Comparison of ENCODE assay signal across 8 cellular contexts in genomic region chr15:81294501-81294850, GRCh38. TPM values are rescaled to one million over a fixed set of nuclear protein-coding genes. Genes with fewer than 3 reads are reported as not detected.
DNase-seq lines count a peak whose midpoint lies in the region; ATAC-seq and TF ChIP-seq lines count a peak whose summit lies in the region.
"Had no signal": no experiment of that assay in that cellular context is flagged by ENCODE, and none has a peak within 500 bp of the region (broad histone marks: within the 10 kb centered on the region; RNA-seq: fewer than 3 reads in every experiment).

No MANE protein-coding gene starts in this region.

- peak overlapping the region; percentile 96 to 100 (median 99) for H3K27ac Mint-ChIP-seq in IgD-negative memory B cell
- H3K27ac Mint-ChIP-seq in activated naive CD8-positive, alpha-beta T cell treated with anti-CD3 and anti-CD28 coated beads, Interleukin-2, amount 10 ng/mL, durations not matched to agents 7 days and 5 days, result peak overlapping the region; percentile 98

- H3K4me3 ChIP-seq in GM12864 (ENCODE audit: low read depth, low read length), result peak overlapping the region; percentile 57
- no peak overlapping the region for H3K4me3 ChIP-seq in osteoblast (ENCODE audit: insufficient read depth, low read length)
- no peak overlapping the region for H3K4me3 ChIP-seq in MG63

- no peaks in the 10 kb centered on the region for H3K27me3 Mint-ChIP-seq in IgD-negative memory B cell
- no peaks in the 10 kb centered on the region for H3K27me3 Mint-ChIP-seq in activated naive CD8-positive, alpha-beta T cell treated with anti-CD3 and anti-CD28 coated beads, Interleukin-2, amount 10 ng/mL, durations not matched to agents 7 days and 5 days

- peak; percentile 73 for TF ChIP-seq CTCF in GM12864 (IDR thresholded peaks at IDR 0.05; ENCODE audit: low read depth, low read length, missing control alignments)
- no peak for TF ChIP-seq CTCF in osteoblast (IDR thresholded peaks at IDR 0.05; ENCODE audit: extremely low read depth, low read depth, low read length)

- H3K27ac ChIP-seq in osteoblast (ENCODE audit: low read depth, low read length), result no peak overlapping the region

- H3K36me3 ChIP-seq in osteoblast (ENCODE audit: insufficient read depth, low read length) (no peaks in the 10 kb centered on the region), MG63 (no peaks in the 10 kb centered on the region)

- H4K20me1 ChIP-seq in osteoblast (ENCODE audit: insufficient read depth, low read length), result no peaks in the 10 kb centered on the region

- H3K36me3 Mint-ChIP-seq in IgD-negative memory B cell, result peaks cover 7% of the 10 kb centered on the region
- peaks cover 34% of the 10 kb centered on the region for H3K36me3 Mint-ChIP-seq in activated naive CD8-positive, alpha-beta T cell treated with anti-CD3 and anti-CD28 coated beads, Interleukin-2, amount 10 ng/mL, durations not matched to agents 7 days and 5 days

- peaks cover 26 to 52% (median 42%) of the 10 kb centered on the region in 3 donors for H3K4me1 Mint-ChIP-seq in IgD-negative memory B cell
- peaks cover 54% of the 10 kb centered on the region for H3K4me1 Mint-ChIP-seq in activated naive CD8-positive, alpha-beta T cell treated with anti-CD3 and anti-CD28 coated beads, Interleukin-2, amount 10 ng/mL, durations not matched to agents 7 days and 5 days

- no peaks in the 10 kb centered on the region for H3K79me2 ChIP-seq in osteoblast (ENCODE audit: insufficient read depth, low read length)

- no peaks in the 10 kb centered on the region for H3K9me3 ChIP-seq in osteoblast (ENCODE audit: low read depth, low read length)
- H3K9me3 ChIP-seq in MG63, result peaks cover 1% of the 10 kb centered on the region; the same call in 1 of the 2 replicates

- DNase-seq in GM12864 (ENCODE audit: low read depth), result no peak
- DNase-seq in activated naive CD8-positive, alpha-beta T cell treated with anti-CD3 and anti-CD28 coated beads, Interleukin-2, amount 10 ng/mL, durations not matched to agents 7 days and 5 days, result no peak
- no peak for DNase-seq in osteoblast (ENCODE audit: insufficient read length, low spot score, missing footprints)
- DNase-seq in HuH-7.5 (ENCODE audit: low spot score), result no peak
- no peak for DNase-seq in MG63
- no peak for DNase-seq in COLO829 (ENCODE audit: low spot score)
- DNase-seq: NCI-H2107 had no signal

- H3K4me3 Mint-ChIP-seq in IgD-negative memory B cell, result peak overlapping the region; percentile 96 to 100 (median 98)
- peak overlapping the region; percentile 100 for H3K4me3 Mint-ChIP-seq in activated naive CD8-positive, alpha-beta T cell treated with anti-CD3 and anti-CD28 coated beads, Interleukin-2, amount 10 ng/mL, durations not matched to agents 7 days and 5 days

- no peaks in the 10 kb centered on the region for H3K27me3 ChIP-seq in osteoblast (ENCODE audit: insufficient read depth, low read length)
- no peaks in the 10 kb centered on the region for H3K27me3 ChIP-seq in MG63

- H2AFZ ChIP-seq in osteoblast (ENCODE audit: low read length), result peak overlapping the region; percentile 38

- H3K4me1 ChIP-seq in osteoblast (ENCODE audit: insufficient read depth, low read length), result peaks cover 5% of the 10 kb centered on the region

- POLR2A ChIA-PET in activated naive CD8-positive, alpha-beta T cell treated with anti-CD3 and anti-CD28 coated beads, Interleukin-2, amount 10 ng/mL, durations not matched to agents 7 days and 5 days (lab: Charles Lee), result interaction anchor here (0.9 to 8.4 kb wide), 6 partner anchors 8 to 752 kb away, joined by 4 to 97 read pairs (median 34); partner anchors contain the start of gene STARD5

- ATAC-seq in activated naive CD8-positive, alpha-beta T cell treated with anti-CD3 and anti-CD28 coated beads, Interleukin-2, amount 10 ng/mL, durations not matched to agents 7 days and 5 days (ENCODE audit: low read depth), result no peak

- no peak overlapping the region for H3K4me2 ChIP-seq in osteoblast (ENCODE audit: insufficient read depth, low read length)

- H3K9me3 Mint-ChIP-seq in IgD-negative memory B cell, result no peaks in the 10 kb centered on the region
- H3K9me3 Mint-ChIP-seq in activated naive CD8-positive, alpha-beta T cell treated with anti-CD3 and anti-CD28 coated beads, Interleukin-2, amount 10 ng/mL, durations not matched to agents 7 days and 5 days, result no peaks in the 10 kb centered on the region

RNA-seq across cellular contexts. Expression of gene STARD5, which starts 29.5 kb away (rescaled TPM):
- polyA plus RNA-seq in IgD-negative memory B cell, result 8.4 TPM
- total RNA-seq in activated naive CD8-positive, alpha-beta T cell treated with anti-CD3 and anti-CD28 coated beads, Interleukin-2, amount 10 ng/mL, durations not matched to agents 7 days and 5 days, result 1 to 10 TPM; 5.4 to 7.2 TPM
- 5.9 and 6.5 TPM in 2 replicates for total RNA-seq in osteoblast
- total RNA-seq in MG63 (2014; rRNA removed; shearing (Covaris generic); ENCODE audit: low replicate concordance), result 0.22 and 3.4 TPM in 2 replicates
